Comparison of ENCODE assay signal across 7 cellular contexts in the genomic region with DNA sequence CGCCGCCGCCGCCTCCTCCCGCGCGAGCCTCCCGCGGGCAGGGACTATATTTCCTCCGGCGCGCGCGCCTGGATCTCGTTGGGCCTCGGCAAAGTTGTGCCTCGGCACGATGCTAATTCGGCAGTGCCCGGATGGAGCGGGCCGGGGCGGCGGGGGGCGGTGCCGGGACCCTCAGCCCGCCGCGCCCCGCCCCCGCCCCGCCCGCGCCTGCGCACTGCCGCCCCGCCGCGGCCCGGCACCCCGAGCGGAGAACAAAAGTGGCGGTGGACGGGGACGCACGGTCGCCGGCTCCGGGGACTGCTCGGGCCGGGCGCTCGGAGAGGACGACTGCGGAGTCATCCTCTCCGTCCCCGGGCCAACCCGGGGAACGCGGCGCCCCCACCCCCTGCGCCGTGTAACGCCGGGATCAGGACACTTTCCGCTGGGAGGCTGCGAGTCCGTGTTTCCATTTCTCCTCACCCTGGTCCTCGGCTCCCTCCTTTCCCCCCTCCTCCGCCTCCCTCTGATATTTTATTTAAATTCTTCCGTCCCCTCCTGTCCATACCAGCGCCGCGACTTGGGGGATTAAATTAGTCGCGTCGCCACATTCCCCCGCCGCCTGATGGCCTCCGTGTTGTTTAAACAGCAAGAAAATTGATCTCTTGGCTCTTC. TPM values are rescaled to one million over a fixed set of nuclear protein-coding genes. Genes with fewer than 3 reads are reported as not detected.
A peak's percentile ranks its signal among the peaks of the same experiment; 100 is the strongest.
DNase-seq lines count a peak whose midpoint lies in the region; ATAC-seq and TF ChIP-seq lines count a peak whose summit lies in the region.

A gene (minus strand): TSS at position 125 of the 651 bp plus-strand sequence. CDS start 456 bp downstream, outside the sequence.

- H3K27ac Mint-ChIP-seq in activated naive CD4-positive, alpha-beta T cell treated with anti-CD3 and anti-CD28 coated beads, Interleukin-2, amount 50 U/mL, for 24 hours: no peak within 1 kb of the TSS

- no peaks in the 10 kb centered on the region for H3K36me3 Mint-ChIP-seq in activated naive CD4-positive, alpha-beta T cell treated with anti-CD3 and anti-CD28 coated beads, Interleukin-2, amount 50 U/mL, for 24 hours

- WGBS in heart left ventricle, 4 donors: 1% methylated on average over 26 to 80 of the region's 80 CpGs

- no peaks in the 10 kb centered on the region for H3K9me3 ChIP-seq in heart left ventricle

- no peak for TF ChIP-seq CTCF in GM06990 (IDR thresholded peaks at IDR 0.05; ENCODE audit: insufficient read depth, low read length, poor library complexity, severe bottlenecking)
- TF ChIP-seq CTCF in heart left ventricle (IDR thresholded peaks at IDR 0.05): no peak

- no peaks in the 10 kb centered on the region for H3K9me3 Mint-ChIP-seq in activated naive CD4-positive, alpha-beta T cell treated with anti-CD3 and anti-CD28 coated beads, Interleukin-2, amount 50 U/mL, for 24 hours

- DNase-seq in GM06990 (ENCODE audit: extremely low read depth, insufficient read length) (peak; percentile 28), NCI-H2227 treated with DMSO at 0.1 percent for 48 hours (lab: John Stamatoyannopoulos, UW) (peak; percentile 66), heart left ventricle (peak; percentile 45 to 72 (median 60)), mesenteric fat pad (ENCODE audit: low spot score) (no peak)

- no peak within 1 kb of the TSS for H3K9ac ChIP-seq in rectal smooth muscle tissue (ENCODE audit: low read length)

- peaks cover 19% of the 10 kb centered on the region for H3K4me1 Mint-ChIP-seq in activated naive CD4-positive, alpha-beta T cell treated with anti-CD3 and anti-CD28 coated beads, Interleukin-2, amount 50 U/mL, for 24 hours

- H3K4me1 ChIP-seq in heart left ventricle (peaks cover 0 to 48% (median 14%) of the 10 kb centered on the region in 12 donors), rectal smooth muscle tissue (ENCODE audit: control insufficient read depth, insufficient read depth, low read length) (no peaks in the 10 kb centered on the region)

- no peak for TF ChIP-seq POLR2A in heart left ventricle (IDR thresholded peaks at IDR 0.05)

- peak within 1 kb of the TSS in 2 of 12 donors; percentile 53 to 76 for H3K27ac ChIP-seq in heart left ventricle
- no peak within 1 kb of the TSS for H3K27ac ChIP-seq in rectal smooth muscle tissue (ENCODE audit: low read depth, low read length)

- H3K4me3 Mint-ChIP-seq in activated naive CD4-positive, alpha-beta T cell treated with anti-CD3 and anti-CD28 coated beads, Interleukin-2, amount 50 U/mL, for 24 hours: peak within 1 kb of the TSS; percentile 81

- no peaks in the 10 kb centered on the region; the same call in none of the 2 replicates for H3K27me3 ChIP-seq in GM06990 (replicated peaks; ENCODE audit: control insufficient read depth, insufficient read depth, low read length)
- H3K27me3 ChIP-seq in heart left ventricle: peaks cover 0 to 72% (median 23%) of the 10 kb centered on the region in 9 donors
- H3K27me3 ChIP-seq in rectal smooth muscle tissue (ENCODE audit: control insufficient read depth, insufficient read depth, low read length): peaks cover 4% of the 10 kb centered on the region

- intact Hi-C loops in heart left ventricle (cut with DNase I): no loop called here

- H3K27me3 Mint-ChIP-seq in activated naive CD4-positive, alpha-beta T cell treated with anti-CD3 and anti-CD28 coated beads, Interleukin-2, amount 50 U/mL, for 24 hours: peaks cover 50% of the 10 kb centered on the region

- ATAC-seq in heart left ventricle: peak in 3 of 4 donors; percentile 51 to 73 (median 57)
- no peak for ATAC-seq in HG03175 (IDR thresholded peaks at IDR 0.05; ENCODE audit: unreplicated experiment)

- H3K36me3 ChIP-seq in GM06990 (ENCODE audit: control insufficient read depth, insufficient read depth, low read length) (no peaks in the 10 kb centered on the region), heart left ventricle (no peaks in the 10 kb centered on the region), rectal smooth muscle tissue (ENCODE audit: control insufficient read depth, insufficient read depth, low read length) (no peaks in the 10 kb centered on the region)

- H3K4me3 ChIP-seq in GM06990 (replicated peaks; ENCODE audit: low read depth, low read length) (peak within 1 kb of the TSS; percentile 57), heart left ventricle (peak within 1 kb of the TSS; percentile 34 to 72 (median 58)), rectal smooth muscle tissue (ENCODE audit: low read length) (peak within 1 kb of the TSS; percentile 44)

RNA-seq across cellular contexts. Expression of the gene that starts here (rescaled TPM):
- total RNA-seq in heart left ventricle: 1 to 10 TPM in 2 of 9 donors, under 1 TPM in 3, not detected in 4; 0.40 to 1.6 (median 0.63) TPM
- polyA plus RNA-seq in heart left ventricle: under 1 TPM; 0.04 TPM
- total RNA-seq in mesenteric fat pad: not detected
